ENCODE assay signal across 14 cellular contexts in genomic region chr11:130180896-130181294, GRCh38. TPM values are rescaled to one million over a fixed set of nuclear protein-coding genes. Genes with fewer than 3 reads are reported as not detected.
DNase-seq lines count a peak whose midpoint lies in the region; ATAC-seq and TF ChIP-seq lines count a peak whose summit lies in the region.
"Had no signal": no experiment of that assay in that cellular context is flagged by ENCODE, and none has a peak within 500 bp of the region (broad histone marks: within the 10 kb centered on the region; RNA-seq: fewer than 3 reads in every experiment).

No MANE protein-coding gene starts in this region.

- peaks cover 45% of the 10 kb centered on the region for H3K4me1 ChIP-seq in left ventricle myocardium inferior
- H3K4me1 ChIP-seq in body of pancreas: peaks cover 72% of the 10 kb centered on the region
- peaks cover 46 to 58% of the 10 kb centered on the region in 2 donors for H3K4me1 ChIP-seq in mucosa of rectum (ENCODE audit: control insufficient read depth in 2 of 2, insufficient read depth in 2 of 2, low read length in 2 of 2)
- H3K4me1 ChIP-seq in upper lobe of left lung: peaks cover 17 to 44% (median 41%) of the 10 kb centered on the region in 4 donors
- peaks cover 17% of the 10 kb centered on the region for H3K4me1 ChIP-seq in testis

- no peak overlapping the region for H3K4me3 ChIP-seq in left ventricle myocardium inferior
- no peak overlapping the region for H3K4me3 ChIP-seq in body of pancreas
- peak overlapping the region; percentile 59 to 67 for H3K4me3 ChIP-seq in mucosa of rectum (ENCODE audit: low read length in 2 of 2)
- H3K4me3 ChIP-seq in upper lobe of left lung: no peak overlapping the region
- no peak overlapping the region for H3K4me3 ChIP-seq in testis
- H3K4me3 ChIP-seq: vagina had no signal

- intact Hi-C loops in left ventricle myocardium inferior (cut with micrococcal nuclease): no loop called here
- intact Hi-C loops in Right ventricle myocardium inferior (cut with DNase I): no loop called here
- intact Hi-C loops in body of pancreas (cut with DNase I): no loop called here
- intact Hi-C loops in testis (cut with DNase I; ENCODE audit: low total_unique reads): no loop called here

- H3K27me3 ChIP-seq in left ventricle myocardium inferior (ENCODE audit: low read depth) (no peaks in the 10 kb centered on the region), body of pancreas (no peaks in the 10 kb centered on the region), mucosa of rectum (ENCODE audit: control insufficient read depth in 2 of 2, insufficient read depth in 2 of 2, low read length in 2 of 2) (no peaks in the 10 kb centered on the region), upper lobe of left lung (no peaks in the 10 kb centered on the region), testis (no peaks in the 10 kb centered on the region)
- H3K27me3 ChIP-seq: vagina had no signal

- DNase-seq in left ventricle myocardium inferior (no peak), Right ventricle myocardium inferior (ENCODE audit: missing footprints) (no peak), body of pancreas (no peak), upper lobe of left lung (no peak), testis (no peak), NCI-H526 (lab: John Stamatoyannopoulos, UW) (no peak), GDM1 (lab: John Stamatoyannopoulos, UW) (no peak)
- DNase-seq: activated CD8-positive, alpha-beta memory T cell treated with anti-CD3 and anti-CD28 coated beads, Interleukin-2, amount 50 U/mL, for 4 hours; HCEC 1CT had no signal

- peak overlapping the region; percentile 89 for H3K27ac ChIP-seq in left ventricle myocardium inferior (replicated peaks)
- peak overlapping the region; percentile 72 to 89 (median 84) for H3K27ac ChIP-seq in body of pancreas
- peak overlapping the region; percentile 97 to 99 for H3K27ac ChIP-seq in mucosa of rectum (ENCODE audit: low read depth in 2 of 2, low read length in 2 of 2)
- H3K27ac ChIP-seq in upper lobe of left lung: peak overlapping the region; percentile 46 to 74 (median 66)
- H3K27ac ChIP-seq in testis: no peak overlapping the region
- H3K27ac ChIP-seq: vagina had no signal

- no peak for ATAC-seq in Right ventricle myocardium inferior
- no peak for ATAC-seq in body of pancreas
- peak; percentile 24 to 50 for ATAC-seq in upper lobe of left lung (ENCODE audit: low FRiP score in 2 of 2)
- ATAC-seq: naive thymus-derived CD8-positive, alpha-beta T cell had no signal

- H3K36me3 ChIP-seq in left ventricle myocardium inferior (no peaks in the 10 kb centered on the region), body of pancreas (replicated peaks in 1 of 2; ENCODE audit: insufficient read depth in 1 of 2, low read depth in 2 of 2) (no peaks in the 10 kb centered on the region), mucosa of rectum (ENCODE audit: control insufficient read depth in 2 of 2, insufficient read depth in 2 of 2, low read length in 2 of 2) (no peaks in the 10 kb centered on the region), upper lobe of left lung (no peaks in the 10 kb centered on the region), testis (ENCODE audit: low read depth, missing control alignments) (no peaks in the 10 kb centered on the region)
- H3K36me3 ChIP-seq: vagina had no signal

- peak overlapping the region; percentile 74 to 75 for H3K9ac ChIP-seq in mucosa of rectum (ENCODE audit: low read depth in 1 of 2, low read length in 2 of 2)

- TF ChIP-seq POLR2A in body of pancreas (IDR thresholded peaks at IDR 0.05): no peak
- no peak for TF ChIP-seq POLR2A in upper lobe of left lung (IDR thresholded peaks at IDR 0.05)
- no peak for TF ChIP-seq POLR2A in testis (IDR thresholded peaks at IDR 0.05)

- no peak for TF ChIP-seq CTCF in left ventricle myocardium inferior (IDR thresholded peaks at IDR 0.05; ENCODE audit: borderline replicate concordance)
- TF ChIP-seq CTCF in body of pancreas (IDR thresholded peaks at IDR 0.05): no peak
- TF ChIP-seq CTCF in upper lobe of left lung (IDR thresholded peaks at IDR 0.05): no peak
- no peak for TF ChIP-seq CTCF in testis (IDR thresholded peaks at IDR 0.05)

- 63 to 70% methylated on average over 4 to 7 of the region's 8 CpGs for WGBS in body of pancreas, 2 donors
- WGBS in upper lobe of left lung, 2 donors: 71 to 72% methylated on average over 8 of the region's 8 CpGs
- WGBS in testis, 2 donors: 74 to 90% methylated on average over 7 to 8 of the region's 8 CpGs

- TF ChIP-seq EP300 in upper lobe of left lung (IDR thresholded peaks at IDR 0.05): no peak

- H3K9me3 ChIP-seq in left ventricle myocardium inferior (replicated peaks) (no peaks in the 10 kb centered on the region), body of pancreas (no peaks in the 10 kb centered on the region), mucosa of rectum (ENCODE audit: control insufficient read depth in 2 of 2, low read length in 2 of 2) (no peaks in the 10 kb centered on the region), upper lobe of left lung (no peaks in the 10 kb centered on the region), testis (no peaks in the 10 kb centered on the region)
- H3K9me3 ChIP-seq: vagina had no signal

RNA-seq across cellular contexts. Expression of gene ST14, which starts 21.3 kb away (rescaled TPM):
- total RNA-seq in left ventricle myocardium inferior (1.0 TPM), Right ventricle myocardium inferior (2.1 TPM), body of pancreas (10 to 100 TPM; 55.3 to 61.0 TPM), upper lobe of left lung (100 to 1,000 TPM in 1 of 6 donors, 10 to 100 TPM in 5; 49.2 to 105 (median 72.1) TPM), testis (1 to 10 TPM in 1 of 2 donors, under 1 TPM in 1; 0.55 to 2.4 TPM)
- polyA plus RNA-seq in testis (ENCODE audit: insufficient read depth, low read depth, low replicate concordance): 5.8 TPM
- total RNA-seq: NCI-H460 had no signal
- polyA plus RNA-seq: fibroblast of lung; naive thymus-derived CD8-positive, alpha-beta T cell had no signal

Comparison
In these comparisons a context has a peak if more than half of its experiments do, and no peak if none do; other contexts are left out.
1. H3K27ac ChIP-seq: peak in left ventricle myocardium inferior (single experiment), body of pancreas (4 of 4), mucosa of rectum (2 of 2) and upper lobe of left lung (4 of 4); none in testis (0 of 2).
2. H3K4me3 ChIP-seq: peak in mucosa of rectum (2 of 2); none in left ventricle myocardium inferior (single experiment), body of pancreas (0 of 2), upper lobe of left lung (0 of 4) and testis (0 of 2).
3. ATAC-seq: peak in upper lobe of left lung (2 of 2); none in Right ventricle myocardium inferior (single experiment) and body of pancreas (single experiment).
4. RNA of gene ST14, which starts 21.3 kb away (total RNA-seq): 49.2 to 105 TPM in upper lobe of left lung and 55.3 to 61.0 TPM in body of pancreas; 0.55 to 2.4 TPM in testis, 2.1 TPM in Right ventricle myocardium inferior (single experiment) and 1.0 TPM in left ventricle myocardium inferior (single experiment); every median in the first group is over 10 times any median in the second.